In genomic region chr7:134845461-134845860, GRCh38 we compare ENCODE assay signal across 8 cellular contexts.
DNase-seq lines count a peak whose midpoint lies in the region; ATAC-seq and TF ChIP-seq lines count a peak whose summit lies in the region.

No MANE protein-coding gene starts in this region.

- no peak overlapping the region for H2AK5ac ChIP-seq in mesendoderm (ENCODE audit: low read length)

- no peak for TF ChIP-seq POLR2A in HCT116 (IDR thresholded peaks at IDR 0.05; ENCODE audit: borderline replicate concordance, extremely low read depth, insufficient read depth, insufficient read length)

- CTCF ChIA-PET in HCT116 (lab: Charles Lee), result no interaction called here

- H3K56ac ChIP-seq in mesendoderm (ENCODE audit: low read length), result no peak overlapping the region

- no peak overlapping the region for H3K23ac ChIP-seq in mesendoderm (ENCODE audit: low read length)

- H4K8ac ChIP-seq in mesendoderm (ENCODE audit: low read depth, low read length), result no peak overlapping the region

- no peak overlapping the region for H3K9ac ChIP-seq in HCT116 (ENCODE audit: low read length)
- no peak overlapping the region for H3K9ac ChIP-seq in mesendoderm (ENCODE audit: low read length)

- H3K36me3 ChIP-seq in HCT116 (ENCODE audit: control insufficient read depth in 1 of 2, insufficient read depth in 2 of 2, low read length in 2 of 2), result no peaks in the 10 kb centered on the region
- H3K36me3 ChIP-seq in WERI-Rb-1, result no peaks in the 10 kb centered on the region
- H3K36me3 ChIP-seq in mesendoderm (ENCODE audit: control insufficient read depth, insufficient read depth, low read length), result no peaks in the 10 kb centered on the region

- no CpG with 5 or more reads among the region's 3 CpGs for WGBS in mesendoderm (ENCODE audit: extremely low coverage, insufficient coverage, low lambda C conversion rate)

- H3K4me3 ChIP-seq in GM12875 (ENCODE audit: low read depth, low read length), result no peak overlapping the region
- H3K4me3 ChIP-seq in HCT116 (replicated peaks in 1 of 2; ENCODE audit: low read depth in 1 of 2, low read length in 2 of 2), result no peak overlapping the region
- no peak overlapping the region for H3K4me3 ChIP-seq in WERI-Rb-1 (ENCODE audit: low read depth, low read length)
- no peak overlapping the region for H3K4me3 ChIP-seq in mesendoderm (ENCODE audit: low read length)

- H2BK120ac ChIP-seq in mesendoderm (ENCODE audit: low read depth, low read length), result no peak overlapping the region

- H3K27ac ChIP-seq in HCT116 (ENCODE audit: low read depth, low read length) (peak overlapping the region; percentile 31; the same call in 1 of the 2 replicates), WERI-Rb-1 (no peak overlapping the region; the same call in 1 of the 2 replicates), mesendoderm (ENCODE audit: low read depth, low read length) (no peak overlapping the region)

- H3K4me1 ChIP-seq in HCT116 (ENCODE audit: control insufficient read depth in 1 of 2, insufficient read depth in 2 of 2, low read length in 2 of 2) (peaks cover 15 to 22% of the 10 kb centered on the region in 2 experiments), mesendoderm (ENCODE audit: control insufficient read depth, low read depth, low read length) (peaks cover 3% of the 10 kb centered on the region)

- H2BK5ac ChIP-seq in mesendoderm (ENCODE audit: low read length), result no peak overlapping the region

- no peak overlapping the region for H3K4ac ChIP-seq in mesendoderm (ENCODE audit: low read depth, low read length)

- H3K27me3 ChIP-seq in HCT116 (ENCODE audit: insufficient read depth, low read length) (no peaks in the 10 kb centered on the region), WERI-Rb-1 (ENCODE audit: insufficient read depth, low read depth, severe bottlenecking) (no peaks in the 10 kb centered on the region), mesendoderm (ENCODE audit: insufficient read depth, low read length, poor library complexity) (no peaks in the 10 kb centered on the region)

- H3K9me2 ChIP-seq in HCT116 (ENCODE audit: insufficient read depth), result no peaks in the 10 kb centered on the region

- no peak overlapping the region for H4K5ac ChIP-seq in mesendoderm (ENCODE audit: low read length)

- TF ChIP-seq CTCF in GM12875 (IDR thresholded peaks at IDR 0.05; ENCODE audit: borderline replicate concordance, insufficient read depth, low read depth, low read length), result peak; percentile 67
- TF ChIP-seq CTCF in HCT116 (IDR thresholded peaks at IDR 0.05 in 2 of 3, conservative IDR thresholded peaks at IDR 0.05 in 1 of 3; ENCODE audit: borderline replicate concordance in 1 of 3, insufficient read depth in 1 of 3, low read depth in 2 of 3, low read length in 2 of 3), result peak; percentile 20 to 79 (median 64); a peak in 5 of 6 replicates
- peak; percentile 41 for TF ChIP-seq CTCF in WERI-Rb-1 (IDR thresholded peaks at IDR 0.05; ENCODE audit: low read depth, low read length)

- RAD21 ChIA-PET in HCT116 (lab: Charles Lee; ENCODE audit: low non-redundant PET in 1 of 2, low total read pairs in 2 of 2, uncharacterized antibody in 2 of 2, unreplicated experiment in 2 of 2), result no interaction called here

- POLR2A ChIA-PET in HCT116 (lab: Charles Lee), result no interaction called here

- peak; percentile 99 for ATAC-seq in HCT116
- ATAC-seq in HG02763 (IDR thresholded peaks at IDR 0.05; ENCODE audit: unreplicated experiment), result no peak
- no peak for ATAC-seq in HG02610 (IDR thresholded peaks at IDR 0.05; ENCODE audit: unreplicated experiment)

- intact Hi-C loops in HCT116 (cut with micrococcal nuclease), result no loop called here

- H3K79me1 ChIP-seq in mesendoderm (ENCODE audit: low read length), result peaks cover 4% of the 10 kb centered on the region

- H2BK15ac ChIP-seq in mesendoderm (replicated peaks; ENCODE audit: low read depth), result no peak overlapping the region

- TF ChIP-seq RAD21 in HCT116 (IDR thresholded peaks at IDR 0.05; ENCODE audit: low read depth), result peak; percentile 50

- H3K79me2 ChIP-seq in HCT116 (ENCODE audit: insufficient read depth, low read length), result no peaks in the 10 kb centered on the region
- peaks cover 8% of the 10 kb centered on the region for H3K79me2 ChIP-seq in mesendoderm (ENCODE audit: control insufficient read depth, insufficient read depth, low read length)

- peak; percentile 38 for DNase-seq in HCT116 (ENCODE audit: low read depth, low spot score)
- DNase-seq in WERI-Rb-1, result peak; percentile 10
- peak; percentile 78 for DNase-seq in mesendoderm
- DNase-seq in OCI-M1 (lab: John Stamatoyannopoulos, UW), result no peak
- no peak for DNase-seq in stimulated activated naive CD4-positive, alpha-beta T cell treated with Interleukin-2 at 50 U/mL for 16 hours (lab: John Stamatoyannopoulos, UW)

- H2AFZ ChIP-seq in HCT116 (ENCODE audit: low read depth, low read length, poor library complexity, severe bottlenecking), result peak overlapping the region; percentile 34

- H3K9me3 ChIP-seq in HCT116 (ENCODE audit: control insufficient read depth in 1 of 2, insufficient read depth in 1 of 2, low read depth in 1 of 2, low read length in 2 of 2), result no peaks in the 10 kb centered on the region
- H3K9me3 ChIP-seq in WERI-Rb-1 (ENCODE audit: severe bottlenecking), result no peaks in the 10 kb centered on the region

- BruUV-seq in HCT116 (replicated peaks; lab: Mats Ljungman, UMichigan), result no TSS peak

- peak overlapping the region; percentile 4; the same call in 1 of the 2 replicates for H3K4me2 ChIP-seq in HCT116 (ENCODE audit: low read length)
- no peak overlapping the region for H3K4me2 ChIP-seq in mesendoderm (ENCODE audit: low read length)

- H4K20me1 ChIP-seq in HCT116 (ENCODE audit: insufficient read depth), result no peaks in the 10 kb centered on the region

- no peak overlapping the region for H3K18ac ChIP-seq in mesendoderm (ENCODE audit: low read length)

TF ChIP-seq in HCT116, 20 proteins besides CTCF, POLR2A, EP300 and RAD21:
- TF ChIP-seq EZH2 (IDR thresholded peaks at IDR 0.05) (no peak), SIN3A (IDR thresholded peaks at IDR 0.05; ENCODE audit: low read depth) (no peak), POLR2AphosphoS5 (IDR thresholded peaks at IDR 0.05; ENCODE audit: low read depth, low read length) (no peak), ATF3 (IDR thresholded peaks at IDR 0.05) (no peak), FOSL1 (IDR thresholded peaks at IDR 0.05; ENCODE audit: low read depth) (no peak), EZH2phosphoT487 (IDR thresholded peaks at IDR 0.05; ENCODE audit: borderline replicate concordance) (no peak), EGR1 (IDR thresholded peaks at IDR 0.05; ENCODE audit: low read depth) (no peak), CBX3 (IDR thresholded peaks at IDR 0.05; ENCODE audit: low read depth) (peak; percentile 68; the same call in 1 of the 2 replicates)
- TF ChIP-seq, protein P1, sequence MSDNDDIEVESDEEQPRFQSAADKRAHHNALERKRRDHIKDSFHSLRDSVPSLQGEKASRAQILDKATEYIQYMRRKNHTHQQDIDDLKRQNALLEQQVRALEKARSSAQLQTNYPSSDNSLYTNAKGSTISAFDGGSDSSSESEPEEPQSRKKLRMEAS (IDR thresholded peaks at IDR 0.05), result peak; percentile 63; the same call in 1 of the 2 replicates

Comparison
In these comparisons a context has a peak if more than half of its experiments do, and no peak if none do; other contexts are left out.
1. DNase-seq: peak in HCT116 (single experiment), WERI-Rb-1 (single experiment) and mesendoderm (single experiment); none in OCI-M1 (single experiment) and stimulated activated naive CD4-positive, alpha-beta T cell treated with Interleukin-2 at 50 U/mL for 16 hours (single experiment).
2. Peak in every context shown above with its lines, with median percentiles within 50 percentile points of each other: CTCF ChIP-seq.